In genomic region chr12:94100990-94101901, GRCh38 we compare ENCODE assay signal across 8 cellular contexts. TPM values are rescaled to one million over a fixed set of nuclear protein-coding genes. Genes with fewer than 3 reads are reported as not detected.
DNase-seq lines count a peak whose midpoint lies in the region; ATAC-seq and TF ChIP-seq lines count a peak whose summit lies in the region.

No MANE protein-coding gene starts in this region.

- H3K36me3 ChIP-seq in Caco-2 (ENCODE audit: control insufficient read depth, insufficient read depth, low read length) = no peaks in the 10 kb centered on the region
- no peaks in the 10 kb centered on the region for H3K36me3 ChIP-seq in neuron (ENCODE audit: insufficient read depth, low read length)
- no peaks in the 10 kb centered on the region for H3K36me3 ChIP-seq in stomach

- POLR2A ChIA-PET in Caco-2 (lab: Charles Lee) = no interaction called here

- WGBS in stomach, 5 donors = 18 to 25% (median 20%) methylated on average over 42 of the region's 42 CpGs

- TF ChIP-seq CTCF in Caco-2 (IDR thresholded peaks at IDR 0.05; ENCODE audit: insufficient read depth in 1 of 2, low read depth in 1 of 2, low read length in 1 of 2, severe bottlenecking in 1 of 2, unreplicated experiment in 1 of 2) (peak; percentile 79 to 94), stomach (IDR thresholded peaks at IDR 0.05) (peak in 5 of 7 experiments; percentile 49 to 92 (median 82))

- TF ChIP-seq EP300 in stomach (IDR thresholded peaks at IDR 0.05) = no peak

- peak; percentile 47 for ATAC-seq in GM21619 (IDR thresholded peaks at IDR 0.05; ENCODE audit: unreplicated experiment)

- no peaks in the 10 kb centered on the region for H3K36me3 Mint-ChIP-seq in Caco-2 (ENCODE audit: insufficient read depth, unreplicated experiment)

- no peaks in the 10 kb centered on the region for H3K27me3 ChIP-seq in Caco-2 (replicated peaks; ENCODE audit: control insufficient read depth, insufficient read depth, low read length)
- peaks cover under 1% of the 10 kb centered on the region for H3K27me3 ChIP-seq in neuron (ENCODE audit: insufficient read depth, low read length)
- H3K27me3 ChIP-seq in stomach = peaks cover 0 to 30% (median 7%) of the 10 kb centered on the region in 3 donors

- peaks cover 11% of the 10 kb centered on the region for H3K4me1 Mint-ChIP-seq in Caco-2 (ENCODE audit: low read depth, unreplicated experiment)

- intact Hi-C loops in Caco-2 (cut with micrococcal nuclease; ENCODE audit: unreplicated experiment) (loop anchor here (2.0 to 5.0 kb wide), 3 partner anchors 109 to 404 kb away; no protein-coding TSS in a partner anchor), stomach (cut with DNase I; ENCODE audit: low total_unique reads) (loop anchor here (5.0 kb wide), 2 partner anchors 534 to 599 kb away; no protein-coding TSS in a partner anchor)

- CTCF ChIA-PET in Caco-2 (lab: Charles Lee) = interaction anchor here (0.6 to 3.5 kb wide), 51 partner anchors 9 to 1004 kb away, joined by 3 to 60 read pairs (median 3); partner anchors contain the start of genes MRPL42 and SOCS2

- H3K4me1 ChIP-seq in Caco-2 = peaks cover 28% of the 10 kb centered on the region
- H3K4me1 ChIP-seq in neuron (ENCODE audit: insufficient read depth, low read length) = peaks cover 8% of the 10 kb centered on the region
- peaks cover 5 to 26% (median 19%) of the 10 kb centered on the region in 4 donors for H3K4me1 ChIP-seq in stomach

- no peak overlapping the region for H3K27ac Mint-ChIP-seq in Caco-2 (ENCODE audit: unreplicated experiment)

- H3K4me3 Mint-ChIP-seq in Caco-2 (ENCODE audit: unreplicated experiment) = peak overlapping the region; percentile 79

- no peaks in the 10 kb centered on the region for H3K9me3 ChIP-seq in Caco-2
- H3K9me3 ChIP-seq in neuron (ENCODE audit: low read length) = no peaks in the 10 kb centered on the region
- no peaks in the 10 kb centered on the region for H3K9me3 ChIP-seq in stomach

- H3K27me3 Mint-ChIP-seq in Caco-2 (ENCODE audit: insufficient read depth, unreplicated experiment) = no peaks in the 10 kb centered on the region

- H3K4me3 ChIP-seq in Caco-2 (ENCODE audit: low read depth, low read length) = peak overlapping the region; percentile 50
- peak overlapping the region; percentile 47 for H3K4me3 ChIP-seq in neuron (ENCODE audit: low read length)
- H3K4me3 ChIP-seq in stomach = peak overlapping the region; percentile 54 to 82 (median 72)

- H3K9me3 Mint-ChIP-seq in Caco-2 (ENCODE audit: unreplicated experiment) = no peaks in the 10 kb centered on the region

- DNase-seq in Caco-2 (peak; percentile 73 to 87), LoVo (ENCODE audit: low spot score) (peak; percentile 91), RPMI7951 (ENCODE audit: low read depth) (peak; percentile 58), activated gamma-delta T cell (lab: John Stamatoyannopoulos, UW) (peak; percentile 32), foreskin melanocyte (peak; percentile 54), stomach (peak; percentile 77)

- peak overlapping the region in 3 of 5 donors; percentile 42 to 75 (median 62) for H3K27ac ChIP-seq in stomach

- peak overlapping the region; percentile 96 for H2AFZ ChIP-seq in neuron (ENCODE audit: low read depth, low read length)

- no TSS peak for BruUV-seq in Caco-2 (replicated peaks; lab: Mats Ljungman, UMichigan)

- no peak for TF ChIP-seq POLR2A in stomach (IDR thresholded peaks at IDR 0.05)

RNA-seq across cellular contexts. Expression of gene PLXNC1, which starts 47.1 kb away (rescaled TPM):
- total RNA-seq in Caco-2 (2022) = 41.3 and 47.7 TPM in 2 replicates
- total RNA-seq in RPMI7951 (2014; rRNA removed; shearing (Covaris generic)) = 0.10 and 0.24 TPM in 2 replicates
- total RNA-seq in stomach = 10 to 100 TPM in 1 of 5 donors, 1 to 10 TPM in 3, under 1 TPM in 1; 0.89 to 16.5 (median 6.2) TPM
- polyA plus RNA-seq in stomach = 1 to 10 TPM in 1 of 3 donors, under 1 TPM in 2; 0.40 to 1.2 (median 0.46) TPM

Comparison
In these comparisons a context has a peak if more than half of its experiments do, and no peak if none do; other contexts are left out.
1. Peak in every context shown above with its lines: DNase-seq, ATAC-seq, H3K4me3 ChIP-seq and H3K27ac ChIP-seq.
2. DNase-seq: peak in every context shown above with its lines; median percentile 91 in LoVo; 80 in Caco-2; 77 in stomach; 58 in RPMI7951; 54 in foreskin melanocyte; 32 in activated gamma-delta T cell.